ENCODE assay signal across 13 cellular contexts in genomic region chr5:88736494-88736893, GRCh38.
DNase-seq lines count a peak whose midpoint lies in the region; ATAC-seq and TF ChIP-seq lines count a peak whose summit lies in the region.
"Had no signal": no experiment of that assay in that cellular context is flagged by ENCODE, and none has a peak within 500 bp of the region (broad histone marks: within the 10 kb centered on the region; RNA-seq: fewer than 3 reads in every experiment).

No MANE protein-coding gene starts in this region.

- H3K27ac ChIP-seq in thoracic aorta (peak overlapping the region; percentile 42 to 59), stomach (no peak overlapping the region)
- H3K27ac ChIP-seq: GM23248 had no signal

- WGBS in stomach, 5 donors = 76 to 89% (median 86%) methylated on average over 1 of the region's 2 CpGs

- peak; percentile 26 for ATAC-seq in GM19043 (IDR thresholded peaks at IDR 0.05; ENCODE audit: low read depth, unreplicated experiment)
- ATAC-seq in HG02642 (IDR thresholded peaks at IDR 0.05; ENCODE audit: poor library complexity, unreplicated experiment) = peak; percentile 29
- ATAC-seq in HG03558 (IDR thresholded peaks at IDR 0.05; ENCODE audit: extremely low read depth, unreplicated experiment) = peak; percentile 21
- ATAC-seq in thoracic aorta (ENCODE audit: insufficient number of reproducible peaks, low FRiP score, low read depth) = no peak
- ATAC-seq: SK-N-SH treated with all-trans-retinoic acid at 6 μM for 48 hours had no signal

- TF ChIP-seq POLR2A in stomach (IDR thresholded peaks at IDR 0.05) = no peak

- TF ChIP-seq CTCF in thoracic aorta (IDR thresholded peaks at IDR 0.05) (no peak), stomach (IDR thresholded peaks at IDR 0.05) (no peak)

- H3K36me3 ChIP-seq in thoracic aorta (no peaks in the 10 kb centered on the region), stomach (no peaks in the 10 kb centered on the region)
- H3K36me3 ChIP-seq: uterus had no signal

- H3K27me3 ChIP-seq in thoracic aorta (replicated peaks; ENCODE audit: insufficient read depth) = no peaks in the 10 kb centered on the region
- no peaks in the 10 kb centered on the region for H3K27me3 ChIP-seq in stomach
- H3K27me3 ChIP-seq: uterus had no signal

- TF ChIP-seq EP300 in stomach (IDR thresholded peaks at IDR 0.05) = no peak

- intact Hi-C loops in stomach (cut with DNase I; ENCODE audit: low total_unique reads) = loop anchor here (10.0 kb wide), 1 partner anchor 1528 kb away; no protein-coding TSS in a partner anchor

- H3K4me1 ChIP-seq in thoracic aorta (ENCODE audit: control insufficient read depth in 1 of 2, low read depth in 2 of 2) = peaks cover 32 to 67% of the 10 kb centered on the region in 2 donors
- H3K4me1 ChIP-seq in stomach = peaks cover 0 to 12% (median 0%) of the 10 kb centered on the region in 4 donors
- H3K4me1 ChIP-seq: uterus had no signal

- no peak for DNase-seq in thoracic aorta (ENCODE audit: low spot score)
- DNase-seq in stomach = no peak
- DNase-seq in NCI-H2107 (lab: John Stamatoyannopoulos, UW) = no peak
- no peak for DNase-seq in GOT3 (lab: John Stamatoyannopoulos, UW)
- DNase-seq: activated naive CD8-positive, alpha-beta T cell treated with anti-CD3 and anti-CD28 coated beads, Interleukin-2, amount 10 ng/mL, durations not matched to agents 7 days and 5 days; DND-41; GM23248; IMR-90; uterus had no signal

- H3K4me3 ChIP-seq in thoracic aorta (no peak overlapping the region), stomach (no peak overlapping the region)
- H3K4me3 ChIP-seq: GM23248, uterus had no signal

- H3K9me3 ChIP-seq in thoracic aorta = no peaks in the 10 kb centered on the region
- no peaks in the 10 kb centered on the region for H3K9me3 ChIP-seq in stomach
- H3K9me3 ChIP-seq: uterus had no signal

Comparison
In these comparisons a context has a peak if more than half of its experiments do, and no peak if none do; other contexts are left out.
1. H3K27ac ChIP-seq: peak in thoracic aorta (2 of 2); none in stomach (0 of 5).